In genomic region chr12:54418441-54419087, GRCh38 we compare ENCODE assay signal across 11 cellular contexts. TPM values are rescaled to one million over a fixed set of nuclear protein-coding genes. Genes with fewer than 3 reads are reported as not detected.
A peak's percentile ranks its signal among the peaks of the same experiment; 100 is the strongest.
DNase-seq lines count a peak whose midpoint lies in the region; ATAC-seq, FAIRE-seq and TF ChIP-seq lines count a peak whose summit lies in the region.
"Had no signal": no experiment of that assay in that cellular context is flagged by ENCODE, and none has a peak within 500 bp of the region (broad histone marks: within the 10 kb centered on the region; RNA-seq: fewer than 3 reads in every experiment).

No MANE protein-coding gene starts in this region.

- in situ Hi-C loops in transverse colon (cut with MboI; ENCODE audit: low pct_ligation_motif_present in 1 of 4, low pct_unique_long_range_greater_than_20kb in 1 of 4, low sequenced_read_pairs in 3 of 4): no loop called here

- peak overlapping the region; percentile 81 to 84 for H2BK12ac ChIP-seq in mesenchymal stem cell (ENCODE audit: low read length in 2 of 2)

- ATAC-seq in GM21515 (IDR thresholded peaks at IDR 0.05; ENCODE audit: unreplicated experiment) (no peak), GM21367 (IDR thresholded peaks at IDR 0.05; ENCODE audit: unreplicated experiment) (no peak)

- peaks cover 24% of the 10 kb centered on the region for H3K4me1 ChIP-seq in mesenchymal stem cell (ENCODE audit: control insufficient read depth, insufficient read depth, low read depth, low read length)
- peaks cover 9 to 77% (median 21%) of the 10 kb centered on the region in 4 donors for H3K4me1 ChIP-seq in transverse colon

- H3K27ac Mint-ChIP-seq in activated CD4-positive, alpha-beta T cell treated with anti-CD3 and anti-CD28 coated beads, Interleukin-2, amount 10 ng/mL, durations not matched to agents 7 days and 5 days: peak overlapping the region; percentile 94

- H3K36me3 Mint-ChIP-seq in activated CD4-positive, alpha-beta T cell treated with anti-CD3 and anti-CD28 coated beads, Interleukin-2, amount 10 ng/mL, durations not matched to agents 7 days and 5 days (ENCODE audit: low read depth): peaks cover 13% of the 10 kb centered on the region

- H3K27me3 ChIP-seq in bronchial epithelial cell (ENCODE audit: control insufficient read depth, insufficient read depth, low read length) (no peaks in the 10 kb centered on the region), mesenchymal stem cell (ENCODE audit: control insufficient read depth in 1 of 2, insufficient read depth in 1 of 2, low read length in 2 of 2) (peaks cover 0 to 6% of the 10 kb centered on the region in 2 experiments), transverse colon (peaks cover 49% of the 10 kb centered on the region)

- peaks cover 29% of the 10 kb centered on the region for H3K27me3 Mint-ChIP-seq in activated CD4-positive, alpha-beta T cell treated with anti-CD3 and anti-CD28 coated beads, Interleukin-2, amount 10 ng/mL, durations not matched to agents 7 days and 5 days

- TF ChIP-seq EP300 in transverse colon (IDR thresholded peaks at IDR 0.05; ENCODE audit: low read depth): no peak

- H3K23ac ChIP-seq in mesenchymal stem cell (ENCODE audit: low read length in 2 of 2): peak overlapping the region; percentile 96 to 99

- peak overlapping the region; percentile 98 for H3K4me3 Mint-ChIP-seq in activated CD4-positive, alpha-beta T cell treated with anti-CD3 and anti-CD28 coated beads, Interleukin-2, amount 10 ng/mL, durations not matched to agents 7 days and 5 days

- peak overlapping the region; percentile 94 for H2BK15ac ChIP-seq in mesenchymal stem cell (ENCODE audit: low read depth, poor library complexity, severe bottlenecking)

- intact Hi-C loops in transverse colon (cut with DNase I; ENCODE audit: low total_unique reads): no loop called here

- CTCF ChIA-PET in activated CD4-positive, alpha-beta T cell treated with anti-CD3 and anti-CD28 coated beads, Interleukin-2, amount 10 ng/mL, durations not matched to agents 7 days and 5 days (lab: Charles Lee): interaction anchor here (0.5 to 7.3 kb wide), 9 partner anchors 10 to 217 kb away, joined by 3 to 64 read pairs (median 6); no protein-coding TSS in a partner anchor

- peak overlapping the region; percentile 93 for H4K91ac ChIP-seq in mesenchymal stem cell (ENCODE audit: low read length)

- TF ChIP-seq POLR2A in transverse colon (IDR thresholded peaks at IDR 0.05): no peak

- H3K27ac ChIP-seq in mesenchymal stem cell (ENCODE audit: low read length, poor library complexity, severe bottlenecking): peak overlapping the region; percentile 16
- peak overlapping the region; percentile 85 to 97 (median 94) for H3K27ac ChIP-seq in transverse colon

- peak overlapping the region; percentile 36 to 90 for H3K14ac ChIP-seq in mesenchymal stem cell (ENCODE audit: low read length in 2 of 2)

- peak overlapping the region; percentile 92 to 98 for H3K18ac ChIP-seq in mesenchymal stem cell (ENCODE audit: low read depth in 1 of 2, low read length in 2 of 2)

- no peak overlapping the region for H2AK5ac ChIP-seq in mesenchymal stem cell (ENCODE audit: low read length, severe bottlenecking)

- H2BK5ac ChIP-seq in mesenchymal stem cell (ENCODE audit: low read depth, low read length, poor library complexity, severe bottlenecking): no peak overlapping the region

- H3K79me1 ChIP-seq in mesenchymal stem cell (replicated peaks; ENCODE audit: low read length, poor library complexity, severe bottlenecking): peaks cover 5% of the 10 kb centered on the region

- peak overlapping the region; percentile 33 for H2AFZ ChIP-seq in mesenchymal stem cell (ENCODE audit: low read depth, low read length)

- peaks cover 64% of the 10 kb centered on the region for H3K4me1 Mint-ChIP-seq in activated CD4-positive, alpha-beta T cell treated with anti-CD3 and anti-CD28 coated beads, Interleukin-2, amount 10 ng/mL, durations not matched to agents 7 days and 5 days

- DNase-seq in activated CD4-positive, alpha-beta T cell treated with anti-CD3 and anti-CD28 coated beads, Interleukin-2, amount 10 ng/mL, durations not matched to agents 7 days and 5 days: no peak
- no peak for DNase-seq in activated CD4-positive, alpha-beta T cell treated with anti-CD3 and anti-CD28 coated beads for 48 hours
- DNase-seq in bronchial epithelial cell (ENCODE audit: low read depth): no peak
- no peak for DNase-seq in mesenchymal stem cell
- DNase-seq in transverse colon: no peak
- no peak for DNase-seq in NCI-H187 (lab: John Stamatoyannopoulos, UW)
- DNase-seq: DMS79, NCI-H1694 had no signal

- H3K9me3 ChIP-seq in mesenchymal stem cell (ENCODE audit: control insufficient read depth, low read length) (no peaks in the 10 kb centered on the region), transverse colon (no peaks in the 10 kb centered on the region)

- peak overlapping the region; percentile 100 for H2BK120ac ChIP-seq in mesenchymal stem cell (ENCODE audit: low read depth, low read length)

- POLR2A ChIA-PET in activated CD4-positive, alpha-beta T cell treated with anti-CD3 and anti-CD28 coated beads, Interleukin-2, amount 10 ng/mL, durations not matched to agents 7 days and 5 days (lab: Charles Lee): no interaction called here

- no peak for FAIRE-seq in bronchial epithelial cell (lab: Jason Lieb, UNC)

- peak overlapping the region; percentile 90 for H3K4me3 ChIP-seq in bronchial epithelial cell (ENCODE audit: low read depth, low read length)
- peak overlapping the region; percentile 96 for H3K4me3 ChIP-seq in mesenchymal stem cell (ENCODE audit: insufficient read depth in 1 of 2, low read depth in 1 of 2, low read length in 2 of 2)
- H3K4me3 ChIP-seq in transverse colon: peak overlapping the region; percentile 48 to 98 (median 68)

- peak overlapping the region; percentile 57 to 93 for H3K4ac ChIP-seq in mesenchymal stem cell (ENCODE audit: low read depth in 1 of 2, low read length in 2 of 2)

- peak overlapping the region; percentile 95 for H3K4me2 ChIP-seq in mesenchymal stem cell (ENCODE audit: low read length, poor library complexity, severe bottlenecking)

- H3K9me3 Mint-ChIP-seq in activated CD4-positive, alpha-beta T cell treated with anti-CD3 and anti-CD28 coated beads, Interleukin-2, amount 10 ng/mL, durations not matched to agents 7 days and 5 days: no peaks in the 10 kb centered on the region

- peak overlapping the region; percentile 75 for H4K8ac ChIP-seq in mesenchymal stem cell (ENCODE audit: low read length)

- WGBS in mesenchymal stem cell: under 1% methylated on average over 35 of the region's 35 CpGs
- 2 to 9% methylated on average over 8 to 34 of the region's 35 CpGs for WGBS in transverse colon (ENCODE audit: low coverage in 1 of 2), 2 donors

- no peak for TF ChIP-seq CTCF in bronchial epithelial cell (IDR thresholded peaks at IDR 0.05; ENCODE audit: insufficient read depth, low read length, severe bottlenecking)
- no peak for TF ChIP-seq CTCF in transverse colon (IDR thresholded peaks at IDR 0.05)

- peak overlapping the region; percentile 97 for H3K9ac ChIP-seq in mesenchymal stem cell (ENCODE audit: low read length)

- peaks cover 3% of the 10 kb centered on the region for H3K36me3 ChIP-seq in bronchial epithelial cell (ENCODE audit: control insufficient read depth, insufficient read depth, low read length)
- H3K36me3 ChIP-seq in mesenchymal stem cell (ENCODE audit: control insufficient read depth in 1 of 2, insufficient read depth in 2 of 2, low read depth in 1 of 2, low read length in 2 of 2): peaks cover under 1 to 8% of the 10 kb centered on the region in 2 experiments
- no peaks in the 10 kb centered on the region for H3K36me3 ChIP-seq in transverse colon

RNA-seq across cellular contexts. Expression of gene ITGA5, which starts 0.5 kb away (rescaled TPM):
- total RNA-seq in activated CD4-positive, alpha-beta T cell treated with anti-CD3 and anti-CD28 coated beads, Interleukin-2, amount 10 ng/mL, durations not matched to agents 7 days and 5 days: 10 to 100 TPM; 83.5 to 88.7 TPM
- total RNA-seq in bronchial epithelial cell (53.5 and 98.5 TPM in 2 replicates), transverse colon (100 to 1,000 TPM in 1 of 4 donors, 10 to 100 TPM in 3; 37.7 to 217 (median 73.0) TPM)
- 248 TPM for polyA plus RNA-seq in mesenchymal stem cell (2013, experiment 1 of 2)
- 244 TPM for polyA plus RNA-seq in mesenchymal stem cell (2013, experiment 2 of 2)

RNA-seq across cellular contexts. Expression of gene ZNF385A, which starts 34.0 kb away (rescaled TPM):
- total RNA-seq in activated CD4-positive, alpha-beta T cell treated with anti-CD3 and anti-CD28 coated beads, Interleukin-2, amount 10 ng/mL, durations not matched to agents 7 days and 5 days: 1 to 10 TPM in 1 of 2 experiments, under 1 TPM in 1; 0.48 to 1.3 TPM
- 5.3 and 7.6 TPM in 2 replicates for total RNA-seq in bronchial epithelial cell
- 16.2 TPM for polyA plus RNA-seq in mesenchymal stem cell (2013, experiment 1 of 2)
- polyA plus RNA-seq in mesenchymal stem cell (2013, experiment 2 of 2): 17.1 TPM
- total RNA-seq in transverse colon: 10 to 100 TPM in 1 of 4 donors, 1 to 10 TPM in 3; 1.9 to 17.5 (median 5.7) TPM

RNA-seq across cellular contexts. Expression of gene GPR84, which starts 54.3 kb away (rescaled TPM):
- total RNA-seq in activated CD4-positive, alpha-beta T cell treated with anti-CD3 and anti-CD28 coated beads, Interleukin-2, amount 10 ng/mL, durations not matched to agents 7 days and 5 days: under 1 TPM; 0.15 to 0.33 TPM
- 0.13 TPM in 1 of 2 replicates, not detected in the other for total RNA-seq in bronchial epithelial cell
- polyA plus RNA-seq in mesenchymal stem cell (2013, experiment 1 of 2): not detected
- not detected for polyA plus RNA-seq in mesenchymal stem cell (2013, experiment 2 of 2)
- not detected for total RNA-seq in transverse colon

RNA-seq across cellular contexts. Expression of gene GTSF1, which starts 54.8 kb away (rescaled TPM):
- total RNA-seq in activated CD4-positive, alpha-beta T cell treated with anti-CD3 and anti-CD28 coated beads, Interleukin-2, amount 10 ng/mL, durations not matched to agents 7 days and 5 days: 10 to 100 TPM in 1 of 2 experiments, 1 to 10 TPM in 1; 8.5 to 10.8 TPM
- not detected in 2 replicates for total RNA-seq in bronchial epithelial cell
- polyA plus RNA-seq in mesenchymal stem cell (2013, experiment 1 of 2): not detected
- not detected for polyA plus RNA-seq in mesenchymal stem cell (2013, experiment 2 of 2)
- not detected for total RNA-seq in transverse colon
- total RNA-seq: lung microvascular endothelial cell had no signal
